14 cellular contexts compared by ENCODE assay signal in the genomic region with DNA sequence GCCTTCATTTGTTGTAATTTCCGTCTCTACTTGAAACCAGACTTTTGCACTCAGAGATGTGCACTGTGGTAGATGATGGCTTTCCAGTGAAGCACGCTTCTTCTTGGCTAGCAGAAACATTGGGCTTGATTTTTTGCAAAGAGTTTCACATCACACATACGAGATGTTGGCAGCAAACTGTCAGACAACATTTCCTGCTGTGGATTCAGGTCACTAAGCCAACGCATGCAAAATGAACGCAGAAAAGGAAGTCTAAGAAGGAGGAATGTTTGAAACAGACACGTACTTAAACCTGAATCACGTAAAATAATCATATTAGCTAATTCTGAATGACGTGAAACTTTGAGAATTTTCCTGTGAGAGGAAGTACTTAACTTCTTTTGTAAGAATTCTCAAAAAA.
DNase-seq lines count a peak whose midpoint lies in the region; ATAC-seq and TF ChIP-seq lines count a peak whose summit lies in the region.
"Had no signal": no experiment of that assay in that cellular context is flagged by ENCODE, and none has a peak within 500 bp of the region (broad histone marks: within the 10 kb centered on the region; RNA-seq: fewer than 3 reads in every experiment).

No MANE protein-coding gene starts in this region.

- peaks cover 3% of the 10 kb centered on the region for H3K4me1 Mint-ChIP-seq in CD8-positive, alpha-beta T cell (ENCODE audit: low read depth)

- H3K9me3 ChIP-seq in CD8-positive, alpha-beta T cell (ENCODE audit: low read length) = no peaks in the 10 kb centered on the region
- H3K9me3 ChIP-seq: gastroesophageal sphincter had no signal

- H3K9me3 Mint-ChIP-seq in CD8-positive, alpha-beta T cell = no peaks in the 10 kb centered on the region
- H3K9me3 Mint-ChIP-seq: stimulated activated naive CD8-positive, alpha-beta T cell treated with anti-CD3 and anti-CD28 coated beads, Interleukin-15, Interleukin-2, amounts not matched to agents 100 ng/mL and 50 ng/mL, for 24 hours had no signal

- CTCF ChIA-PET in CD8-positive, alpha-beta T cell (lab: Charles Lee) = no interaction called here

- H3K27ac ChIP-seq in CD8-positive, alpha-beta T cell (ENCODE audit: low read depth, low read length) = no peak overlapping the region
- H3K27ac ChIP-seq: gastroesophageal sphincter had no signal

- POLR2A ChIA-PET in CD8-positive, alpha-beta T cell (lab: Charles Lee) = no interaction called here

- DNase-seq in CD8-positive, alpha-beta T cell = peak in 1 of 7 experiments; percentile 10
- DNase-seq in NOMO-1 treated with dmso at 0.1 percent for 144 hours (lab: John Stamatoyannopoulos, UW; ENCODE audit: unreplicated experiment) = peak; percentile 10
- DNase-seq in dermis microvascular lymphatic vessel endothelial cell (ENCODE audit: low read depth in 2 of 2) = peak; percentile 31 to 80
- peak; percentile 40 for DNase-seq in non-pigmented ciliary epithelial cell (ENCODE audit: low read depth)
- DNase-seq in stimulated activated CD4-positive, alpha-beta T cell treated with anti-CD3 and anti-CD28 coated beads, Interleukin-15, amount 100 ng/mL, for 24 hours = no peak
- no peak for DNase-seq in mesenteric fat pad (ENCODE audit: low spot score)
- no peak for DNase-seq in stimulated activated CD4-positive, alpha-beta T cell treated with anti-CD3 and anti-CD28 coated beads, Interleukin-4, amount 100 ng/mL, for 4 hours
- DNase-seq: COR-L47, Kasumi-1, NCI-H1930, NCI-H748 treated with DMSO at 0.1 percent for 48 hours, right cardiac atrium had no signal

- intact Hi-C loops in CD8-positive, alpha-beta T cell (cut with DNase I, micrococcal nuclease) = no loop called here

- peaks cover 4% of the 10 kb centered on the region for H3K27me3 Mint-ChIP-seq in CD8-positive, alpha-beta T cell (ENCODE audit: low read depth)
- H3K27me3 Mint-ChIP-seq: stimulated activated naive CD8-positive, alpha-beta T cell treated with anti-CD3 and anti-CD28 coated beads, Interleukin-15, Interleukin-2, amounts not matched to agents 100 ng/mL and 50 ng/mL, for 24 hours had no signal

- peak overlapping the region; percentile 6 for H3K27ac Mint-ChIP-seq in CD8-positive, alpha-beta T cell
- H3K27ac Mint-ChIP-seq: stimulated activated naive CD8-positive, alpha-beta T cell treated with anti-CD3 and anti-CD28 coated beads, Interleukin-15, Interleukin-2, amounts not matched to agents 100 ng/mL and 50 ng/mL, for 24 hours had no signal

- no peaks in the 10 kb centered on the region for H3K36me3 ChIP-seq in CD8-positive, alpha-beta T cell (ENCODE audit: insufficient read depth, low read length)
- H3K36me3 ChIP-seq: gastroesophageal sphincter had no signal

- no peaks in the 10 kb centered on the region for H3K4me1 ChIP-seq in CD8-positive, alpha-beta T cell (ENCODE audit: insufficient read depth, low read length)
- H3K4me1 ChIP-seq: gastroesophageal sphincter had no signal

- H3K27me3 ChIP-seq in CD8-positive, alpha-beta T cell (ENCODE audit: insufficient read depth, low read length) = no peaks in the 10 kb centered on the region
- H3K27me3 ChIP-seq: gastroesophageal sphincter had no signal

- H3K4me3 ChIP-seq in CD8-positive, alpha-beta T cell (ENCODE audit: low read depth, low read length) = no peak overlapping the region
- H3K4me3 ChIP-seq: gastroesophageal sphincter had no signal

- H3K36me3 Mint-ChIP-seq in CD8-positive, alpha-beta T cell = no peaks in the 10 kb centered on the region

- no peak overlapping the region for H3K4me3 Mint-ChIP-seq in CD8-positive, alpha-beta T cell
- H3K4me3 Mint-ChIP-seq: stimulated activated naive CD8-positive, alpha-beta T cell treated with anti-CD3 and anti-CD28 coated beads, Interleukin-15, Interleukin-2, amounts not matched to agents 100 ng/mL and 50 ng/mL, for 24 hours had no signal

- TF ChIP-seq CTCF in CD8-positive, alpha-beta T cell (IDR thresholded peaks at IDR 0.05) = no peak

- ATAC-seq in CD8-positive, alpha-beta T cell = peak; percentile 58
- ATAC-seq: gastroesophageal sphincter, right cardiac atrium had no signal

Comparison
In these comparisons a context has a peak if more than half of its experiments do, and no peak if none do; other contexts are left out.
1. DNase-seq: peak in NOMO-1 treated with dmso at 0.1 percent for 144 hours (single experiment), dermis microvascular lymphatic vessel endothelial cell (2 of 2) and non-pigmented ciliary epithelial cell (single experiment); none in stimulated activated CD4-positive, alpha-beta T cell treated with anti-CD3 and anti-CD28 coated beads, Interleukin-15, amount 100 ng/mL, for 24 hours (single experiment), mesenteric fat pad (single experiment) and stimulated activated CD4-positive, alpha-beta T cell treated with anti-CD3 and anti-CD28 coated beads, Interleukin-4, amount 100 ng/mL, for 4 hours (0 of 2).